Comparison of ENCODE assay signal across 26 cellular contexts in genomic region chr17:8059131-8059530, GRCh38. TPM values are rescaled to one million over a fixed set of nuclear protein-coding genes. Genes with fewer than 3 reads are reported as not detected.
DNase-seq lines count a peak whose midpoint lies in the region; ATAC-seq, FAIRE-seq and TF ChIP-seq lines count a peak whose summit lies in the region.
"Had no signal": no experiment of that assay in that cellular context is flagged by ENCODE, and none has a peak within 500 bp of the region (broad histone marks: within the 10 kb centered on the region; RNA-seq: fewer than 3 reads in every experiment).

No MANE protein-coding gene starts in this region.

- TF ChIP-seq CTCF in kidney (IDR thresholded peaks at IDR 0.05; ENCODE audit: borderline replicate concordance, extremely low read depth, insufficient read depth): no peak
- TF ChIP-seq CTCF in upper lobe of right lung (IDR thresholded peaks at IDR 0.05): no peak

- H3K27me3 Mint-ChIP-seq in activated naive CD8-positive, alpha-beta T cell treated with anti-CD3 and anti-CD28 coated beads, Interleukin-2, amount 50 U/mL, for 24 hours: peaks cover 57% of the 10 kb centered on the region

- no peaks in the 10 kb centered on the region for H3K4me1 ChIP-seq in kidney (ENCODE audit: control insufficient read depth in 1 of 2, insufficient read depth in 1 of 2, low read depth in 1 of 2, low read length in 2 of 2)
- peaks cover 28% of the 10 kb centered on the region for H3K4me1 ChIP-seq in upper lobe of right lung

- H3K9me3 ChIP-seq in kidney (ENCODE audit: control insufficient read depth in 1 of 2, low read length in 2 of 2) (no peaks in the 10 kb centered on the region), upper lobe of right lung (no peaks in the 10 kb centered on the region)
- H3K9me3 ChIP-seq: heart right ventricle had no signal

- H3K9me3 Mint-ChIP-seq in activated naive CD8-positive, alpha-beta T cell treated with anti-CD3 and anti-CD28 coated beads, Interleukin-2, amount 50 U/mL, for 24 hours: no peaks in the 10 kb centered on the region
- H3K9me3 Mint-ChIP-seq: brain; CD4-positive, alpha-beta T cell; mesothelial cell of epicardium; naive thymus-derived CD4-positive, alpha-beta T cell had no signal

- H3K27me3 ChIP-seq in upper lobe of right lung: peaks cover 50% of the 10 kb centered on the region

- H3K36me3 ChIP-seq in kidney (ENCODE audit: control insufficient read depth in 1 of 2, insufficient read depth in 2 of 2, low read length in 2 of 2) (no peaks in the 10 kb centered on the region), upper lobe of right lung (no peaks in the 10 kb centered on the region)
- H3K36me3 ChIP-seq: heart right ventricle had no signal

- no peak overlapping the region for H3K9ac ChIP-seq in kidney (ENCODE audit: low read length in 2 of 2)

- ATAC-seq in Right ventricle myocardium inferior: no peak
- ATAC-seq in upper lobe of right lung: no peak
- no peak for ATAC-seq in activated naive CD8-positive, alpha-beta T cell treated with anti-CD3 and anti-CD28 coated beads, Interleukin-2, amount 50 U/mL, for 24 hours
- ATAC-seq: activated CD8-positive, alpha-beta T cell treated with anti-CD3 and anti-CD28 coated beads, Interleukin-2, amount 10 ng/mL, durations not matched to agents 7 days and 5 days; heart right ventricle; left colon; naive thymus-derived CD4-positive, alpha-beta T cell; stimulated activated naive CD8-positive, alpha-beta T cell treated with anti-CD3 and anti-CD28 coated beads, Interleukin-15, Interleukin-2, amounts not matched to agents 100 U/mL and 50 U/mL, for 24 hours had no signal

- H3K4me3 Mint-ChIP-seq in activated naive CD8-positive, alpha-beta T cell treated with anti-CD3 and anti-CD28 coated beads, Interleukin-2, amount 50 U/mL, for 24 hours: no peak overlapping the region
- H3K4me3 Mint-ChIP-seq: activated CD8-positive, alpha-beta T cell treated with anti-CD3 and anti-CD28 coated beads, Interleukin-2, amount 10 ng/mL, durations not matched to agents 7 days and 5 days; CD4-positive, alpha-beta T cell; mesothelial cell of epicardium; naive thymus-derived CD4-positive, alpha-beta T cell had no signal

- peaks cover 28% of the 10 kb centered on the region for H3K4me1 Mint-ChIP-seq in activated naive CD8-positive, alpha-beta T cell treated with anti-CD3 and anti-CD28 coated beads, Interleukin-2, amount 50 U/mL, for 24 hours

- no peak overlapping the region for H3K27ac Mint-ChIP-seq in activated naive CD8-positive, alpha-beta T cell treated with anti-CD3 and anti-CD28 coated beads, Interleukin-2, amount 50 U/mL, for 24 hours
- H3K27ac Mint-ChIP-seq: activated CD8-positive, alpha-beta T cell treated with anti-CD3 and anti-CD28 coated beads, Interleukin-2, amount 10 ng/mL, durations not matched to agents 7 days and 5 days; brain; CD4-positive, alpha-beta T cell; mesothelial cell of epicardium; naive thymus-derived CD4-positive, alpha-beta T cell had no signal

- H3K27ac ChIP-seq in kidney (ENCODE audit: low read depth in 2 of 2, low read length in 2 of 2): no peak overlapping the region
- H3K27ac ChIP-seq in upper lobe of right lung: peak overlapping the region; percentile 47
- H3K27ac ChIP-seq: heart right ventricle had no signal

- DNase-seq in cardiac septum (ENCODE audit: low spot score): peak; percentile 7
- DNase-seq in Right ventricle myocardium inferior (ENCODE audit: missing footprints): no peak
- peak; percentile 45 for DNase-seq in NCI-H774 (lab: John Stamatoyannopoulos, UW)
- DNase-seq in kidney: peak; percentile 29
- DNase-seq in upper lobe of right lung: peak; percentile 44
- no peak for DNase-seq in activated naive CD8-positive, alpha-beta T cell treated with anti-CD3 and anti-CD28 coated beads, Interleukin-2, amount 50 U/mL, for 24 hours
- no peak for DNase-seq in NCI-H2107 (lab: John Stamatoyannopoulos, UW)
- DNase-seq in NCI-H2227 (lab: John Stamatoyannopoulos, UW; ENCODE audit: unreplicated experiment): no peak
- DNase-seq: activated CD8-positive, alpha-beta T cell treated with anti-CD3 and anti-CD28 coated beads, Interleukin-2, amount 10 ng/mL, durations not matched to agents 7 days and 5 days; activated gamma-delta T cell; activated T-cell treated with anti-CD3 and anti-CD28 coated beads for 4 hours; CD4-positive, alpha-beta T cell; foreskin fibroblast; heart right ventricle; IMR-90; naive thymus-derived CD4-positive, alpha-beta T cell; NCI-H510A treated with DMSO at 0.1 percent for 48 hours; OCI-M1; retina; stimulated activated CD4-positive, alpha-beta T cell treated with anti-CD3 and anti-CD28 coated beads, Interleukin-4, amount 100 ng/mL, for 24 hours; stimulated activated naive CD8-positive, alpha-beta T cell treated with anti-CD3 and anti-CD28 coated beads, Interleukin-15, Interleukin-2, amounts not matched to agents 100 U/mL and 50 U/mL, for 24 hours had no signal

- H3K36me3 Mint-ChIP-seq in activated naive CD8-positive, alpha-beta T cell treated with anti-CD3 and anti-CD28 coated beads, Interleukin-2, amount 50 U/mL, for 24 hours (ENCODE audit: low read depth): no peaks in the 10 kb centered on the region
- H3K36me3 Mint-ChIP-seq: brain; mesothelial cell of epicardium; naive thymus-derived CD4-positive, alpha-beta T cell had no signal

- intact Hi-C loops in cardiac septum (cut with DNase I): loop anchor here (5.0 kb wide), 1 partner anchor 317 kb away; no protein-coding TSS in a partner anchor
- intact Hi-C loops in Right ventricle myocardium inferior (cut with DNase I): loop anchor here (5.0 kb wide), 2 partner anchors 67 to 147 kb away; no protein-coding TSS in a partner anchor
- intact Hi-C loops in kidney (cut with DNase I): no loop called here
- intact Hi-C loops in upper lobe of right lung (cut with DNase I): no loop called here

- H3K4me3 ChIP-seq in kidney (ENCODE audit: low read length in 2 of 2) (no peak overlapping the region), upper lobe of right lung (peak overlapping the region; percentile 14)
- H3K4me3 ChIP-seq: heart right ventricle had no signal

- no peak for FAIRE-seq in kidney (lab: Jason Lieb, UNC)
- FAIRE-seq: GM19239 had no signal

RNA-seq across cellular contexts. Expression of gene ALOX15B, which starts 20.3 kb away (rescaled TPM):
- not detected for total RNA-seq in cardiac septum
- 0.16 TPM for total RNA-seq in Right ventricle myocardium inferior
- total RNA-seq in kidney: 8.0 TPM
- polyA plus RNA-seq in kidney (ENCODE audit: insufficient read depth, low read depth, low replicate concordance): 0.15 TPM
- total RNA-seq in upper lobe of right lung: 80.2 TPM
- total RNA-seq: activated CD8-positive, alpha-beta T cell treated with anti-CD3 and anti-CD28 coated beads, Interleukin-2, amount 10 ng/mL, durations not matched to agents 7 days and 5 days; CD4-positive, alpha-beta T cell; IMR-90; mesothelial cell of epicardium; osteocyte had no signal
- polyA plus RNA-seq: IMR-90; naive thymus-derived CD4-positive, alpha-beta T cell had no signal

RNA-seq across cellular contexts. Expression of gene ALOX12B, which starts 28.4 kb away (rescaled TPM):
- total RNA-seq in cardiac septum (not detected), Right ventricle myocardium inferior (not detected), kidney (not detected), upper lobe of right lung (not detected)
- polyA plus RNA-seq in kidney (ENCODE audit: insufficient read depth, low read depth, low replicate concordance): not detected
- total RNA-seq: heart right ventricle, IMR-90, mesothelial cell of epicardium, osteocyte had no signal
- polyA plus RNA-seq: heart right ventricle, IMR-90 had no signal

RNA-seq across cellular contexts. Expression of gene GUCY2D, which starts 56.7 kb away (rescaled TPM):
- total RNA-seq in cardiac septum: not detected
- total RNA-seq in Right ventricle myocardium inferior: 0.35 TPM
- 0.19 TPM for total RNA-seq in kidney
- 0.24 TPM for polyA plus RNA-seq in kidney (ENCODE audit: insufficient read depth, low read depth, low replicate concordance)
- 2.6 TPM for total RNA-seq in upper lobe of right lung
- total RNA-seq: activated CD8-positive, alpha-beta T cell treated with anti-CD3 and anti-CD28 coated beads, Interleukin-2, amount 10 ng/mL, durations not matched to agents 7 days and 5 days; IMR-90; left colon; osteocyte had no signal
- polyA plus RNA-seq: heart right ventricle had no signal

RNA-seq across cellular contexts. Expression of gene ALOXE3, which starts 59.2 kb away (rescaled TPM):
- total RNA-seq in cardiac septum (not detected), Right ventricle myocardium inferior (not detected), kidney (not detected), upper lobe of right lung (not detected)
- not detected for polyA plus RNA-seq in kidney (ENCODE audit: insufficient read depth, low read depth, low replicate concordance)
- total RNA-seq: activated CD8-positive, alpha-beta T cell treated with anti-CD3 and anti-CD28 coated beads, Interleukin-2, amount 10 ng/mL, durations not matched to agents 7 days and 5 days; heart right ventricle; left colon; osteocyte had no signal

Comparison
In these comparisons a context has a peak if more than half of its experiments do, and no peak if none do; other contexts are left out.
1. DNase-seq: peak in cardiac septum (single experiment), NCI-H774 (single experiment), kidney (single experiment) and upper lobe of right lung (single experiment); none in Right ventricle myocardium inferior (single experiment), activated naive CD8-positive, alpha-beta T cell treated with anti-CD3 and anti-CD28 coated beads, Interleukin-2, amount 50 U/mL, for 24 hours (single experiment), NCI-H2107 (single experiment) and NCI-H2227 (single experiment).
2. intact Hi-C loops: an anchor here in cardiac septum (5.0 kb wide) and Right ventricle myocardium inferior (5.0 kb wide); none called in kidney and upper lobe of right lung.